ENCODE assay signal across 23 cellular contexts in the genomic region with DNA sequence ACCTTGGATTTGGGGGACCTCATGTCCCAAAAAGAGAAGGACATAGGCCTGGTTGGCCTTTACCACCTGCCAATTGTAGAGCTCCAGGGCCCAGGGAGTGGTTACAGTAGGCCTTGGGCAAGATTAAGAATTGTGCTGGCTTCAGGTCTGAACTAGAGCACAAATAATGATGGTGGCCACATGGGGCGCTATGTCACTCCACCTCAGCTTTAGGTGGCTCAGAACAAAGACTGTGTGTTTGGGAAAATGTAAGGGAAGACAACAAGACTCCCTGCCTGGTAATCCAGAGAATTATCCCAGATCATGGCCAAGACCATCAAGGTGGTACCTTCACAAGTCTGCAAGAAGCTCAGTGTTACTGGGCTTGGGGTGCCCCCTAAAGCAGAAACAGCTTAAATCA.
DNase-seq lines count a peak whose midpoint lies in the region; ATAC-seq and TF ChIP-seq lines count a peak whose summit lies in the region.
"Had no signal": no experiment of that assay in that cellular context is flagged by ENCODE, and none has a peak within 500 bp of the region (broad histone marks: within the 10 kb centered on the region; RNA-seq: fewer than 3 reads in every experiment).

No MANE protein-coding gene starts in this region.

- H3K9me3 ChIP-seq in breast epithelium (peaks cover 5 to 19% of the 10 kb centered on the region in 2 donors), MM.1S (replicated peaks; ENCODE audit: insufficient read depth, low read length) (no peaks in the 10 kb centered on the region)
- H3K9me3 ChIP-seq: Caco-2, pancreas had no signal

- BruUV-seq in MCF 10A (replicated peaks; lab: Mats Ljungman, UMichigan) = no TSS peak

- POLR2A ChIA-PET in MCF 10A (lab: Yijun Ruan, JAX) = no interaction called here

- H3K27me3 ChIP-seq in breast epithelium = no peaks in the 10 kb centered on the region
- no peaks in the 10 kb centered on the region for H3K27me3 ChIP-seq in MM.1S (replicated peaks; ENCODE audit: insufficient read depth, low read length)
- peaks cover 0 to 3% (median 0%) of the 10 kb centered on the region in 45 donors for H3K27me3 ChIP-seq in dorsolateral prefrontal cortex
- H3K27me3 ChIP-seq: left lung, pancreas, tibial nerve had no signal

- DNase-seq in MCF 10A (ENCODE audit: unreplicated experiment) (peak; percentile 24), breast epithelium (ENCODE audit: low spot score in 2 of 2) (no peak), MM.1S (no peak), choroid plexus epithelial cell (ENCODE audit: low read depth) (no peak), dorsolateral prefrontal cortex (no peak)
- DNase-seq: activated CD4-positive, alpha-beta T cell treated with anti-CD3 and anti-CD28 coated beads, Interleukin-2, amount 10 ng/mL, durations not matched to agents 24 days and 14 days; activated naive CD4-positive, alpha-beta T cell treated with anti-CD3 and anti-CD28 coated beads, Interleukin-2, amount 50 U/mL, for 16 hours; activated T-cell treated with anti-CD3 and anti-CD28 coated beads, Interleukin-2, amount 50 U/mL, for 1 hour; Caco-2; effector CD4-positive, alpha-beta T cell; hypothalamus; left lung; NCI-H1092 treated with DMSO at 0.1 percent for 48 hours; NCI-H2171 treated with DMSO at 0.1 percent for 48 hours; pancreas; SIG-M5; small intestine; T1000 had no signal

- H4K20me1 ChIP-seq in MM.1S (ENCODE audit: insufficient read depth, low read length) = no peaks in the 10 kb centered on the region

- H3K9me3 Mint-ChIP-seq in MCF 10A (ENCODE audit: unreplicated experiment) = peaks cover 12% of the 10 kb centered on the region

- H3F3A ChIP-seq in MM.1S (ENCODE audit: insufficient read depth, low read length) = no peaks in the 10 kb centered on the region

- H3K4me3 Mint-ChIP-seq in MCF 10A (ENCODE audit: unreplicated experiment) = no peak overlapping the region
- H3K4me3 Mint-ChIP-seq: activated CD4-positive, alpha-beta T cell treated with anti-CD3 and anti-CD28 coated beads, Interleukin-2, amount 10 ng/mL, durations not matched to agents 24 days and 14 days; brain had no signal

- no peaks in the 10 kb centered on the region for H3K79me2 ChIP-seq in MM.1S (ENCODE audit: low read length)

- H3K9me2 ChIP-seq in MM.1S (replicated peaks; ENCODE audit: insufficient read depth, low read length) = no peaks in the 10 kb centered on the region

- TF ChIP-seq CTCF in MCF 10A (IDR thresholded peaks at IDR 0.05; ENCODE audit: unreplicated experiment) (peak; percentile 23), breast epithelium (IDR thresholded peaks at IDR 0.05) (no peak), MM.1S (IDR thresholded peaks at IDR 0.05; ENCODE audit: low read length) (peak; percentile 6; the same call in 1 of the 2 replicates), choroid plexus epithelial cell (conservative IDR thresholded peaks at IDR 0.05; ENCODE audit: low read depth, low read length) (peak; percentile 26), dorsolateral prefrontal cortex (IDR thresholded peaks at IDR 0.05 in 54 of 56, conservative IDR thresholded peaks at IDR 0.05 in 2 of 56; ENCODE audit: low read depth in 1 of 56, partially characterized antibody in 56 of 56) (no peak)

- H2AFZ ChIP-seq in MM.1S (ENCODE audit: low read length) = no peak overlapping the region

- no peak overlapping the region for H3K9ac ChIP-seq in MM.1S (ENCODE audit: low read length)

- no peak for ATAC-seq in GM21423 (IDR thresholded peaks at IDR 0.05; ENCODE audit: unreplicated experiment)
- ATAC-seq in HG03354 (IDR thresholded peaks at IDR 0.05; ENCODE audit: poor library complexity, severe bottlenecking, unreplicated experiment) = no peak
- no peak for ATAC-seq in HG02840 (IDR thresholded peaks at IDR 0.05; ENCODE audit: low FRiP score, unreplicated experiment)
- ATAC-seq: left lung, pancreas had no signal

- H3K4me1 ChIP-seq in breast epithelium (no peaks in the 10 kb centered on the region), MM.1S (ENCODE audit: low read length) (no peaks in the 10 kb centered on the region)
- H3K4me1 ChIP-seq: left lung, tibial nerve had no signal

- H3K36me3 ChIP-seq in breast epithelium = no peaks in the 10 kb centered on the region
- no peaks in the 10 kb centered on the region for H3K36me3 ChIP-seq in MM.1S (replicated peaks; ENCODE audit: insufficient read depth, low read length)
- H3K36me3 ChIP-seq: left lung, pancreas, tibial nerve had no signal

- CTCF ChIA-PET in MCF 10A (lab: Yijun Ruan, JAX) = interaction anchor here (0.6 to 1.0 kb wide), 2 partner anchors 11 to 1138 kb away, joined by 3 read pairs; no protein-coding TSS in a partner anchor

- H3K4me1 Mint-ChIP-seq in MCF 10A (ENCODE audit: insufficient read depth, unreplicated experiment) = no peaks in the 10 kb centered on the region
- H3K4me1 Mint-ChIP-seq: activated CD4-positive, alpha-beta T cell treated with anti-CD3 and anti-CD28 coated beads, Interleukin-2, amount 10 ng/mL, durations not matched to agents 24 days and 14 days had no signal

- no peak overlapping the region for H3K27ac Mint-ChIP-seq in MCF 10A (ENCODE audit: low read depth, unreplicated experiment)
- H3K27ac Mint-ChIP-seq: activated CD4-positive, alpha-beta T cell treated with anti-CD3 and anti-CD28 coated beads, Interleukin-2, amount 10 ng/mL, durations not matched to agents 24 days and 14 days; brain had no signal

- H3K27me3 Mint-ChIP-seq in MCF 10A (ENCODE audit: insufficient read depth, unreplicated experiment) = no peaks in the 10 kb centered on the region
- H3K27me3 Mint-ChIP-seq: activated CD4-positive, alpha-beta T cell treated with anti-CD3 and anti-CD28 coated beads, Interleukin-2, amount 10 ng/mL, durations not matched to agents 24 days and 14 days had no signal

- H3K36me3 Mint-ChIP-seq in MCF 10A (ENCODE audit: insufficient read depth, unreplicated experiment) = no peaks in the 10 kb centered on the region
- H3K36me3 Mint-ChIP-seq: brain had no signal

- TF ChIP-seq POLR2A in breast epithelium (IDR thresholded peaks at IDR 0.05) = no peak

- no peak overlapping the region for H3K4me2 ChIP-seq in MM.1S (ENCODE audit: low read depth, low read length)

- no peak overlapping the region for H3K27ac ChIP-seq in breast epithelium
- no peak overlapping the region for H3K27ac ChIP-seq in MM.1S (ENCODE audit: low read length)
- no peak overlapping the region for H3K27ac ChIP-seq in dorsolateral prefrontal cortex
- H3K27ac ChIP-seq: left lung, pancreas, tibial nerve had no signal

- intact Hi-C loops in MCF 10A (cut with micrococcal nuclease) = no loop called here
- intact Hi-C loops in breast epithelium (cut with DNase I; ENCODE audit: low total_unique reads) = no loop called here
- intact Hi-C loops in dorsolateral prefrontal cortex (cut with DNase I) = no loop called here

- H3K4me3 ChIP-seq in breast epithelium = no peak overlapping the region
- no peak overlapping the region for H3K4me3 ChIP-seq in MM.1S (ENCODE audit: low read length)
- no peak overlapping the region for H3K4me3 ChIP-seq in choroid plexus epithelial cell (ENCODE audit: low read depth, low read length)
- no peak overlapping the region for H3K4me3 ChIP-seq in dorsolateral prefrontal cortex
- H3K4me3 ChIP-seq: left lung, pancreas, tibial nerve had no signal

Comparison
In these comparisons a context has a peak if more than half of its experiments do, and no peak if none do; other contexts are left out.
1. CTCF ChIP-seq: peak in MCF 10A (single experiment), MM.1S (single experiment) and choroid plexus epithelial cell (single experiment); none in breast epithelium (0 of 3) and dorsolateral prefrontal cortex (0 of 56).